Comparison of ENCODE assay signal across 1 cellular context in the genomic region with DNA sequence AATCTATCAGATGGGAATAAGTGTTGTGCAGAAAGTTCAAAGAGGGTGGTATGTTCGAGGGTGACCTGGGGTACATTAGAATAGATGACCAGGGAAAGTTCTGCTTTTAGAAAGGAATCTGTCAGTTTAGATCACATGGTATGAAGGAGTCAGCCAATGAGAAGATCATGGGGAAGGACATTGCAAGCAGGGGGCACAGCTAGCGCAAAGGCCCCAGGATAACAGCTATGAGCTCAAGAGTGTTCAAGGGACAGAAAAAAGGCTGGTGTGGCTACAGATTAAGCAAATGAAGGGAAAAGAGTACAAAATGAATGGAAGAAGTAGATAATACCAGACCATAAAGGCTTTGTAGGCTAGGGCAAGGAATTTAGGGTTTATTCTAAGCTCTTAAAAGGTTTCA.
TF ChIP-seq lines count a peak whose summit lies in the region.

No MANE protein-coding gene starts in this region.

TF ChIP-seq in IMR-90, 13 proteins besides CTCF, POLR2A, EP300 and RAD21:
- TF ChIP-seq CEBPB (IDR thresholded peaks at IDR 0.05; ENCODE audit: low read depth, low read length): no peak
- no peak for TF ChIP-seq MAFK (IDR thresholded peaks at IDR 0.05; ENCODE audit: low read depth, low read length)
- TF ChIP-seq, protein P1, sequence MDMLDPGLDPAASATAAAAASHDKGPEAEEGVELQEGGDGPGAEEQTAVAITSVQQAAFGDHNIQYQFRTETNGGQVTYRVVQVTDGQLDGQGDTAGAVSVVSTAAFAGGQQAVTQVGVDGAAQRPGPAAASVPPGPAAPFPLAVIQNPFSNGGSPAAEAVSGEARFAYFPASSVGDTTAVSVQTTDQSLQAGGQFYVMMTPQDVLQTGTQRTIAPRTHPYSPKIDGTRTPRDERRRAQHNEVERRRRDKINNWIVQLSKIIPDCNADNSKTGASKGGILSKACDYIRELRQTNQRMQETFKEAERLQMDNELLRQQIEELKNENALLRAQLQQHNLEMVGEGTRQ (IDR thresholded peaks at IDR 0.05; ENCODE audit: low read depth, low read length): no peak
- TF ChIP-seq SMC3 (IDR thresholded peaks at IDR 0.05; ENCODE audit: low read depth, low read length): no peak
- no peak for TF ChIP-seq NFE2L2 (IDR thresholded peaks at IDR 0.05; ENCODE audit: low read depth, low read length)
- TF ChIP-seq CHD1 (IDR thresholded peaks at IDR 0.05; ENCODE audit: low read depth, low read length): no peak
- no peak for TF ChIP-seq MAZ (IDR thresholded peaks at IDR 0.05; ENCODE audit: borderline replicate concordance, low read depth, low read length)
- TF ChIP-seq RCOR1 (IDR thresholded peaks at IDR 0.05; ENCODE audit: insufficient replicate concordance, low read length): no peak
- no peak for TF ChIP-seq BHLHE40 (IDR thresholded peaks at IDR 0.05; ENCODE audit: low read depth, low read length)
TF ChIP-seq in IMR-90: peak in this region for 0.
